In genomic region chr5:98443916-98444315, GRCh38 we compare ENCODE assay signal across 1 cellular context.
TF ChIP-seq lines count a peak whose summit lies in the region.

No MANE protein-coding gene starts in this region.

TF ChIP-seq in IMR-90, 13 proteins besides CTCF, POLR2A, EP300 and RAD21 (continued from another document):
- TF ChIP-seq MAZ (IDR thresholded peaks at IDR 0.05; ENCODE audit: borderline replicate concordance, low read depth, low read length) (no peak), CEBPB (IDR thresholded peaks at IDR 0.05; ENCODE audit: low read depth, low read length) (no peak), NFE2L2 (IDR thresholded peaks at IDR 0.05; ENCODE audit: low read depth, low read length) (no peak), CHD1 (IDR thresholded peaks at IDR 0.05; ENCODE audit: low read depth, low read length) (no peak), BHLHE40 (IDR thresholded peaks at IDR 0.05; ENCODE audit: low read depth, low read length) (no peak), RFX5 (IDR thresholded peaks at IDR 0.05; ENCODE audit: low read depth, low read length) (no peak), RCOR1 (IDR thresholded peaks at IDR 0.05; ENCODE audit: insufficient replicate concordance, low read length) (no peak), USF2 (IDR thresholded peaks at IDR 0.05; ENCODE audit: low read depth, low read length) (no peak), SMC3 (IDR thresholded peaks at IDR 0.05; ENCODE audit: low read depth, low read length) (no peak)
